Comparison of ENCODE assay signal across 8 cellular contexts in the genomic region with DNA sequence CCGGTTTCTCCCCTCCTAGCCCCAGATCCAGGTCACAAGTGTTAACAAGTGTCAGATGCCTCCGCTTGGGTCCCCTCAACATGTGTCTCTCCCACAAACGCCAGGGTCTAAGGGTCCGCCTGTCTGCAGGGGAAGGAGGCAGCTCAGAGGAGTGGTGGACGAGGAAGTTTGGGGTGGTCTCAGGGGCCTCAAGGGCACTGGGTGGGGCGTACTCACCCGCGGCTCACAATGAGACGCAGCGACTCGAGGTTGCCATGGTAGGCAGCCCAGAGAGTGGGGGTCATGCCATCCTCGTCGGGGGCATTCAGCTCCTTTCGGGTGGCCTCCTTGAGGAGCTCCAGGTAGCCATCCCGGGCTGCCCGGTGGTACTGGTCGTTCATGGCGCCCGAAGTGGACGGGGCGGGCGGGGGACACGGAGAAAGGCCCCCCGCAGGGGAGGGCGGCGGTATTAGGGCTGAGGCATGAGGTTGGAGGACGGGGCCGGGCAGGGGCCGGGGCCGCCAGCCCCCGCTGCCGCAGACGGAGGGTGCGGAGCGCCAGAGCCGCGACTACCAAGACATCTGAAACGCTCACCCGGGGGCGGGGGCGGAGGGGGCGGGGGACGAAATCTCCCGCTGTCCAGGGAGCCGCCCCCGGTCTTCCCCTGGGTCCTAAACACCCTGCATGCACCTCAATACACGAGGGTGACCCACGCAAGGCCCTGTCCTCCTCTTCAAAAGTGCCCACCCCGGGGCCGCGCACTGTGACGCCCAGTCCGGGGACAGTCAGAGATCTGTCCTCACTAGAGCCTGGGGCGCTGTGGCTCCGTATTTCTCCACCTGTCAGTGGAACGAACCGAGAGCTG. TPM values are rescaled to one million over a fixed set of nuclear protein-coding genes. Genes with fewer than 3 reads are reported as not detected.
DNase-seq lines count a peak whose midpoint lies in the region; ATAC-seq and TF ChIP-seq lines count a peak whose summit lies in the region.

A gene (minus strand): TSS at position 562 of the 844 bp plus-strand sequence. CDS start 182 bp downstream, at position 380.

- no peak within 1 kb of the TSS for H3K4ac ChIP-seq in trophoblast cell (ENCODE audit: low read depth, low read length)

- peak within 1 kb of the TSS; percentile 48 for H3K4me2 ChIP-seq in trophoblast cell (ENCODE audit: low read length)

- no peak within 1 kb of the TSS for H2BK120ac ChIP-seq in trophoblast cell (ENCODE audit: insufficient read depth, low read length, poor library complexity)

- no peak within 1 kb of the TSS for H2BK5ac ChIP-seq in trophoblast cell (ENCODE audit: low read depth, low read length, poor library complexity)

- no peak within 1 kb of the TSS for H2AFZ ChIP-seq in trophoblast cell (ENCODE audit: insufficient read depth, low read length, poor library complexity)

- no peaks in the 10 kb centered on the region for H3K36me3 ChIP-seq in RWPE2 (ENCODE audit: low read depth)
- no peaks in the 10 kb centered on the region for H3K36me3 ChIP-seq in esophagus muscularis mucosa
- no peaks in the 10 kb centered on the region for H3K36me3 ChIP-seq in trophoblast cell (ENCODE audit: control insufficient read depth in 1 of 2, insufficient read depth in 2 of 2, low read length in 2 of 2)

- no peak within 1 kb of the TSS for H3K14ac ChIP-seq in trophoblast cell (ENCODE audit: low read length)

- no peak within 1 kb of the TSS for H3K18ac ChIP-seq in trophoblast cell (ENCODE audit: low read length)

- H2BK12ac ChIP-seq in trophoblast cell (ENCODE audit: low read length), result no peak within 1 kb of the TSS

- TF ChIP-seq CTCF in GM13976 (IDR thresholded peaks at IDR 0.05; ENCODE audit: borderline replicate concordance, control extremely low read depth, extremely low read depth, insufficient read depth, missing control alignments), result peak; percentile 3
- no peak for TF ChIP-seq CTCF in RWPE2 (IDR thresholded peaks at IDR 0.05; ENCODE audit: poor library complexity, severe bottlenecking)
- no peak for TF ChIP-seq CTCF in esophagus muscularis mucosa (IDR thresholded peaks at IDR 0.05)

- H4K12ac ChIP-seq in trophoblast cell (ENCODE audit: low read depth, low read length), result no peak within 1 kb of the TSS

- no peaks in the 10 kb centered on the region for H3K9me3 ChIP-seq in RWPE2 (ENCODE audit: severe bottlenecking)
- no peaks in the 10 kb centered on the region for H3K9me3 ChIP-seq in esophagus muscularis mucosa
- H3K9me3 ChIP-seq in trophoblast cell (ENCODE audit: insufficient read depth, low read depth, low read length), result peaks cover 13% of the 10 kb centered on the region

- H3K27me3 ChIP-seq in RWPE2 (ENCODE audit: insufficient read depth, poor library complexity, severe bottlenecking), result peaks cover 25% of the 10 kb centered on the region
- H3K27me3 ChIP-seq in esophagus muscularis mucosa, result peaks cover 7 to 93% (median 38%) of the 10 kb centered on the region in 4 donors
- peaks cover 34% of the 10 kb centered on the region for H3K27me3 ChIP-seq in trophoblast cell (ENCODE audit: insufficient read depth, low read length)

- TF ChIP-seq EP300 in esophagus muscularis mucosa (IDR thresholded peaks at IDR 0.05), result no peak

- H2AK5ac ChIP-seq in trophoblast cell (ENCODE audit: low read length), result no peak within 1 kb of the TSS

- H3K23ac ChIP-seq in trophoblast cell (ENCODE audit: low read length), result no peak within 1 kb of the TSS

- H3K4me1 ChIP-seq in RWPE2 (ENCODE audit: insufficient read depth, poor library complexity, severe bottlenecking), result peaks cover 3% of the 10 kb centered on the region
- H3K4me1 ChIP-seq in esophagus muscularis mucosa, result peaks cover 21 to 38% (median 27%) of the 10 kb centered on the region in 4 donors
- H3K4me1 ChIP-seq in trophoblast cell (ENCODE audit: control insufficient read depth in 1 of 2, insufficient read depth in 2 of 2, low read length in 2 of 2), result no peaks in the 10 kb centered on the region

- ATAC-seq in RWPE2 (ENCODE audit: low read depth) (peak; percentile 17), HG03521 (IDR thresholded peaks at IDR 0.05; ENCODE audit: unreplicated experiment) (no peak), HG03378 (IDR thresholded peaks at IDR 0.05; ENCODE audit: unreplicated experiment) (no peak), GM21529 (IDR thresholded peaks at IDR 0.05; ENCODE audit: unreplicated experiment) (no peak)

- H3K27ac ChIP-seq in RWPE2 (ENCODE audit: poor library complexity, severe bottlenecking) (no peak within 1 kb of the TSS), esophagus muscularis mucosa (replicated peaks in 1 of 4) (no peak within 1 kb of the TSS), trophoblast cell (ENCODE audit: low read depth, low read length) (no peak within 1 kb of the TSS)

- WGBS in esophagus muscularis mucosa, result 12% methylated on average over 21 of the region's 57 CpGs
- WGBS in trophoblast cell (ENCODE audit: extremely low coverage, insufficient coverage, insufficient read length), result no CpG with 5 or more reads among the region's 57 CpGs

- no peak for TF ChIP-seq POLR2A in esophagus muscularis mucosa (IDR thresholded peaks at IDR 0.05; ENCODE audit: low read depth)

- no peaks in the 10 kb centered on the region for H3K79me1 ChIP-seq in trophoblast cell (ENCODE audit: low read length)

- intact Hi-C loops in esophagus muscularis mucosa (cut with DNase I), result loop anchor here (5.0 kb wide), 1 partner anchor 34 kb away; no protein-coding TSS in a partner anchor

- H3K9ac ChIP-seq in trophoblast cell (ENCODE audit: low read length), result no peak within 1 kb of the TSS

- H3K4me3 ChIP-seq in RWPE2 (ENCODE audit: severe bottlenecking) (peak within 1 kb of the TSS; percentile 38), esophagus muscularis mucosa (peak within 1 kb of the TSS; percentile 38 to 53 (median 42)), trophoblast cell (ENCODE audit: low read depth, low read length) (peak within 1 kb of the TSS; percentile 25)

- H4K91ac ChIP-seq in trophoblast cell (ENCODE audit: low read depth, low read length), result no peak within 1 kb of the TSS

- no peak within 1 kb of the TSS for H4K8ac ChIP-seq in trophoblast cell (ENCODE audit: low read depth, low read length)

- in situ Hi-C loops in GM13976 (cut with MboI; ENCODE audit: low sequenced_read_pairs, unreplicated experiment), result loop anchor here (5.0 kb wide), 1 partner anchor 34 kb away; no protein-coding TSS in a partner anchor

- DNase-seq in GM13976 (ENCODE audit: low spot score) (peak; percentile 77), RWPE2 (ENCODE audit: low spot score) (no peak), esophagus muscularis mucosa (ENCODE audit: extremely low spot score) (no peak), trophoblast cell (peak in 1 of 2 donors; percentile 8), HT-29 (ENCODE audit: low spot score) (no peak)

- H3K79me2 ChIP-seq in trophoblast cell (ENCODE audit: control insufficient read depth, insufficient read depth, low read length, poor library complexity), result no peaks in the 10 kb centered on the region

RNA-seq across cellular contexts. Expression of the gene that starts here (rescaled TPM):
- total RNA-seq in esophagus muscularis mucosa, result under 1 TPM in 1 of 4 donors, not detected in 3; 0.39 TPM
- 0.04 and 0.05 TPM in 2 replicates for polyA plus RNA-seq in trophoblast cell (2013)
- not detected in 2 replicates for total RNA-seq in HT-29 (2014; rRNA removed; shearing (Covaris generic))
